In genomic region chrX:102272231-102272630, GRCh38 we compare ENCODE assay signal across 12 cellular contexts. TPM values are rescaled to one million over a fixed set of nuclear protein-coding genes. Genes with fewer than 3 reads are reported as not detected.
"Had no signal": no experiment of that assay in that cellular context is flagged by ENCODE, and none has a peak within 500 bp of the region (broad histone marks: within the 10 kb centered on the region; RNA-seq: fewer than 3 reads in every experiment).

No MANE protein-coding gene starts in this region.

RNA-seq across cellular contexts. Expression of gene NXF2, which starts 25.3 kb away (rescaled TPM):
- total RNA-seq: OCI-LY7, PC-3, PC-9, Peyer's patch, Right ventricle myocardium inferior, Right ventricle myocardium superior, RPMI7951, SJCRH30, SJSA1, SK-MEL-5, T-cell had no signal
- polyA plus RNA-seq: SK-N-SH had no signal

RNA-seq across cellular contexts. Expression of gene TCP11X1, which starts 57.1 kb away (rescaled TPM):
- total RNA-seq: OCI-LY7, PC-3, PC-9, Peyer's patch, Right ventricle myocardium inferior, Right ventricle myocardium superior, RPMI7951, SJCRH30, SJSA1, SK-MEL-5, T-cell had no signal
- polyA plus RNA-seq: SK-N-SH had no signal
